In the genomic region with DNA sequence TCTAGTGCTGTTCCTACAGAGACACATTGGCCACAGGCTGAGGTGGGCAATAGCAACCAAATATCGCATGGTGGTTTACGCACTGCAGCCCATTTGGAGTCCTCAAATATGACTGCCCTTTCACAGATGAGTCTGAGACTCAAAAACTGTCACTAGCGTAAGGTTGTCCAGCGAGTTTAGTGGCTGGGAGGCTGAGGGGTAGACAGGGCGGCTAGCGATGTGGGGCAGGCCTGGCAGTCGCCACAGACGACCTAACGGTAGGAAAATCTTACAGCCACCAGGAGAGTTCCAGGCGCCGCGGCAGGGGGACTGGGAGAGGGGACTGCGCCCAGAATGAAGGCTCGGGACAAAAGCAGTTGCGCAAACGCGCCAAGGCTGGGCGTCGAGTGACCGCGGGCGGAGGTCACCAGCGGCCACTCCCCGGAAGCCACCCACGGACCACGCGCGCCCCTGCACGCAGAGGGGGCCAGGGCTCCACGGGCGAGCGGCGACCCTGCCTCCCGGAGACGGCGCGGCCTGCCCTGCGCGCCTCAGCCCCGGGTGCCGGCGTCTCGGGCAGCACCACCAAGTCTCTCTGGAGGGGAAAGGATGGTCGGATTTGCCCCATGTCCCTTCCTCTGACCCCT, we compare ENCODE assay signal across 1 cellular context.
A peak's percentile ranks its signal among the peaks of the same experiment; 100 is the strongest.
TF ChIP-seq lines count a peak whose summit lies in the region.

No MANE protein-coding gene starts in this region.

TF ChIP-seq in HepG2, 621 proteins besides CTCF, POLR2A, EP300 and RAD21 (continued from another document and continues in another):
- TF ChIP-seq, protein P1, sequence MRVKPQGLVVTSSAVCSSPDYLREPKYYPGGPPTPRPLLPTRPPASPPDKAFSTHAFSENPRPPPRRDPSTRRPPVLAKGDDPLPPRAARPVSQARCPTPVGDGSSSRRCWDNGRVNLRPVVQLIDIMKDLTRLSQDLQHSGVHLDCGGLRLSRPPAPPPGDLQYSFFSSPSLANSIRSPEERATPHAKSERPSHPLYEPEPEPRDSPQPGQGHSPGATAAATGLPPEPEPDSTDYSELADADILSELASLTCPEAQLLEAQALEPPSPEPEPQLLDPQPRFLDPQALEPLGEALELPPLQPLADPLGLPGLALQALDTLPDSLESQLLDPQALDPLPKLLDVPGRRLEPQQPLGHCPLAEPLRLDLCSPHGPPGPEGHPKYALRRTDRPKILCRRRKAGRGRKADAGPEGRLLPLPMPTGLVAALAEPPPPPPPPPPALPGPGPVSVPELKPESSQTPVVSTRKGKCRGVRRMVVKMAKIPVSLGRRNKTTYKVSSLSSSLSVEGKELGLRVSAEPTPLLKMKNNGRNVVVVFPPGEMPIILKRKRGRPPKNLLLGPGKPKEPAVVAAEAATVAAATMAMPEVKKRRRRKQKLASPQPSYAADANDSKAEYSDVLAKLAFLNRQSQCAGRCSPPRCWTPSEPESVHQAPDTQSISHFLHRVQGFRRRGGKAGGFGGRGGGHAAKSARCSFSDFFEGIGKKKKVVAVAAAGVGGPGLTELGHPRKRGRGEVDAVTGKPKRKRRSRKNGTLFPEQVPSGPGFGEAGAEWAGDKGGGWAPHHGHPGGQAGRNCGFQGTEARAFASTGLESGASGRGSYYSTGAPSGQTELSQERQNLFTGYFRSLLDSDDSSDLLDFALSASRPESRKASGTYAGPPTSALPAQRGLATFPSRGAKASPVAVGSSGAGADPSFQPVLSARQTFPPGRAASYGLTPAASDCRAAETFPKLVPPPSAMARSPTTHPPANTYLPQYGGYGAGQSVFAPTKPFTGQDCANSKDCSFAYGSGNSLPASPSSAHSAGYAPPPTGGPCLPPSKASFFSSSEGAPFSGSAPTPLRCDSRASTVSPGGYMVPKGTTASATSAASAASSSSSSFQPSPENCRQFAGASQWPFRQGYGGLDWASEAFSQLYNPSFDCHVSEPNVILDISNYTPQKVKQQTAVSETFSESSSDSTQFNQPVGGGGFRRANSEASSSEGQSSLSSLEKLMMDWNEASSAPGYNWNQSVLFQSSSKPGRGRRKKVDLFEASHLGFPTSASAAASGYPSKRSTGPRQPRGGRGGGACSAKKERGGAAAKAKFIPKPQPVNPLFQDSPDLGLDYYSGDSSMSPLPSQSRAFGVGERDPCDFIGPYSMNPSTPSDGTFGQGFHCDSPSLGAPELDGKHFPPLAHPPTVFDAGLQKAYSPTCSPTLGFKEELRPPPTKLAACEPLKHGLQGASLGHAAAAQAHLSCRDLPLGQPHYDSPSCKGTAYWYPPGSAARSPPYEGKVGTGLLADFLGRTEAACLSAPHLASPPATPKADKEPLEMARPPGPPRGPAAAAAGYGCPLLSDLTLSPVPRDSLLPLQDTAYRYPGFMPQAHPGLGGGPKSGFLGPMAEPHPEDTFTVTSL (CRISPR knock-in tag; IDR thresholded peaks at IDR 0.05; ENCODE audit: borderline replicate concordance) = peak; percentile 65
- TF ChIP-seq ZNF761 (CRISPR knock-in tag; conservative IDR thresholded peaks at IDR 0.05) = 0 out of 2 replicates have a peak, but pooled peaks have one; percentile 6
- TF ChIP-seq SOX13 (IDR thresholded peaks at IDR 0.05) = no peak
- TF ChIP-seq SOX13 (CRISPR knock-in tag; conservative IDR thresholded peaks at IDR 0.05 in 1 of 2, IDR thresholded peaks at IDR 0.05 in 1 of 2) = peak in 1 of 2 experiments; percentile 64; a peak in 2 of 4 replicates
- no peak for TF ChIP-seq SOX6 (IDR thresholded peaks at IDR 0.05)
- TF ChIP-seq SOX6 (CRISPR knock-in tag; IDR thresholded peaks at IDR 0.05) = peak; percentile 40; the same call in 1 of the 2 replicates
- TF ChIP-seq ESRRA (CRISPR knock-in tag; IDR thresholded peaks at IDR 0.05; ENCODE audit: low read depth) = peak; percentile 85; the same call in 1 of the 2 replicates
- TF ChIP-seq, protein P2, sequence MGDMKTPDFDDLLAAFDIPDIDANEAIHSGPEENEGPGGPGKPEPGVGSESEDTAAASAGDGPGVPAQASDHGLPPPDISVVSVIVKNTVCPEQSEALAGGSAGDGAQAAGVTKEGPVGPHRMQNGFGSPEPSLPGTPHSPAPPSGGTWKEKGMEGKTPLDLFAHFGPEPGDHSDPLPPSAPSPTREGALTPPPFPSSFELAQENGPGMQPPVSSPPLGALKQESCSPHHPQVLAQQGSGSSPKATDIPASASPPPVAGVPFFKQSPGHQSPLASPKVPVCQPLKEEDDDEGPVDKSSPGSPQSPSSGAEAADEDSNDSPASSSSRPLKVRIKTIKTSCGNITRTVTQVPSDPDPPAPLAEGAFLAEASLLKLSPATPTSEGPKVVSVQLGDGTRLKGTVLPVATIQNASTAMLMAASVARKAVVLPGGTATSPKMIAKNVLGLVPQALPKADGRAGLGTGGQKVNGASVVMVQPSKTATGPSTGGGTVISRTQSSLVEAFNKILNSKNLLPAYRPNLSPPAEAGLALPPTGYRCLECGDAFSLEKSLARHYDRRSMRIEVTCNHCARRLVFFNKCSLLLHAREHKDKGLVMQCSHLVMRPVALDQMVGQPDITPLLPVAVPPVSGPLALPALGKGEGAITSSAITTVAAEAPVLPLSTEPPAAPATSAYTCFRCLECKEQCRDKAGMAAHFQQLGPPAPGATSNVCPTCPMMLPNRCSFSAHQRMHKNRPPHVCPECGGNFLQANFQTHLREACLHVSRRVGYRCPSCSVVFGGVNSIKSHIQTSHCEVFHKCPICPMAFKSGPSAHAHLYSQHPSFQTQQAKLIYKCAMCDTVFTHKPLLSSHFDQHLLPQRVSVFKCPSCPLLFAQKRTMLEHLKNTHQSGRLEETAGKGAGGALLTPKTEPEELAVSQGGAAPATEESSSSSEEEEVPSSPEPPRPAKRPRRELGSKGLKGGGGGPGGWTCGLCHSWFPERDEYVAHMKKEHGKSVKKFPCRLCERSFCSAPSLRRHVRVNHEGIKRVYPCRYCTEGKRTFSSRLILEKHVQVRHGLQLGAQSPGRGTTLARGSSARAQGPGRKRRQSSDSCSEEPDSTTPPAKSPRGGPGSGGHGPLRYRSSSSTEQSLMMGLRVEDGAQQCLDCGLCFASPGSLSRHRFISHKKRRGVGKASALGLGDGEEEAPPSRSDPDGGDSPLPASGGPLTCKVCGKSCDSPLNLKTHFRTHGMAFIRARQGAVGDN (CRISPR knock-in tag; IDR thresholded peaks at IDR 0.05) = peak; percentile 96
- TF ChIP-seq PAF1 (CRISPR knock-in tag; IDR thresholded peaks at IDR 0.05) = peak; percentile 17; the same call in 1 of the 2 replicates
- TF ChIP-seq, protein P3, sequence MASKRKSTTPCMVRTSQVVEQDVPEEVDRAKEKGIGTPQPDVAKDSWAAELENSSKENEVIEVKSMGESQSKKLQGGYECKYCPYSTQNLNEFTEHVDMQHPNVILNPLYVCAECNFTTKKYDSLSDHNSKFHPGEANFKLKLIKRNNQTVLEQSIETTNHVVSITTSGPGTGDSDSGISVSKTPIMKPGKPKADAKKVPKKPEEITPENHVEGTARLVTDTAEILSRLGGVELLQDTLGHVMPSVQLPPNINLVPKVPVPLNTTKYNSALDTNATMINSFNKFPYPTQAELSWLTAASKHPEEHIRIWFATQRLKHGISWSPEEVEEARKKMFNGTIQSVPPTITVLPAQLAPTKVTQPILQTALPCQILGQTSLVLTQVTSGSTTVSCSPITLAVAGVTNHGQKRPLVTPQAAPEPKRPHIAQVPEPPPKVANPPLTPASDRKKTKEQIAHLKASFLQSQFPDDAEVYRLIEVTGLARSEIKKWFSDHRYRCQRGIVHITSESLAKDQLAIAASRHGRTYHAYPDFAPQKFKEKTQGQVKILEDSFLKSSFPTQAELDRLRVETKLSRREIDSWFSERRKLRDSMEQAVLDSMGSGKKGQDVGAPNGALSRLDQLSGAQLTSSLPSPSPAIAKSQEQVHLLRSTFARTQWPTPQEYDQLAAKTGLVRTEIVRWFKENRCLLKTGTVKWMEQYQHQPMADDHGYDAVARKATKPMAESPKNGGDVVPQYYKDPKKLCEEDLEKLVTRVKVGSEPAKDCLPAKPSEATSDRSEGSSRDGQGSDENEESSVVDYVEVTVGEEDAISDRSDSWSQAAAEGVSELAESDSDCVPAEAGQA (IDR thresholded peaks at IDR 0.05; ENCODE audit: low read depth) = no peak
- TF ChIP-seq, protein P3 (CRISPR knock-in tag; IDR thresholded peaks at IDR 0.05; ENCODE audit: borderline replicate concordance) = no peak
- peak; percentile 22; the same call in 1 of the 2 replicates for TF ChIP-seq ZNF567 (CRISPR knock-in tag; IDR thresholded peaks at IDR 0.05; ENCODE audit: borderline replicate concordance)
- no peak for TF ChIP-seq ZMYM4 (CRISPR knock-in tag; IDR thresholded peaks at IDR 0.05)
- TF ChIP-seq ZNF121 (CRISPR knock-in tag; IDR thresholded peaks at IDR 0.05) = peak; percentile 54; the same call in 1 of the 2 replicates
- TF ChIP-seq NR1H2 (CRISPR knock-in tag; IDR thresholded peaks at IDR 0.05; ENCODE audit: borderline replicate concordance, low read depth) = peak; percentile 85
- TF ChIP-seq NFATC3 (CRISPR knock-in tag; IDR thresholded peaks at IDR 0.05) = 0 out of 2 replicates have a peak, but pooled peaks have one; percentile 7
- TF ChIP-seq, protein P4, sequence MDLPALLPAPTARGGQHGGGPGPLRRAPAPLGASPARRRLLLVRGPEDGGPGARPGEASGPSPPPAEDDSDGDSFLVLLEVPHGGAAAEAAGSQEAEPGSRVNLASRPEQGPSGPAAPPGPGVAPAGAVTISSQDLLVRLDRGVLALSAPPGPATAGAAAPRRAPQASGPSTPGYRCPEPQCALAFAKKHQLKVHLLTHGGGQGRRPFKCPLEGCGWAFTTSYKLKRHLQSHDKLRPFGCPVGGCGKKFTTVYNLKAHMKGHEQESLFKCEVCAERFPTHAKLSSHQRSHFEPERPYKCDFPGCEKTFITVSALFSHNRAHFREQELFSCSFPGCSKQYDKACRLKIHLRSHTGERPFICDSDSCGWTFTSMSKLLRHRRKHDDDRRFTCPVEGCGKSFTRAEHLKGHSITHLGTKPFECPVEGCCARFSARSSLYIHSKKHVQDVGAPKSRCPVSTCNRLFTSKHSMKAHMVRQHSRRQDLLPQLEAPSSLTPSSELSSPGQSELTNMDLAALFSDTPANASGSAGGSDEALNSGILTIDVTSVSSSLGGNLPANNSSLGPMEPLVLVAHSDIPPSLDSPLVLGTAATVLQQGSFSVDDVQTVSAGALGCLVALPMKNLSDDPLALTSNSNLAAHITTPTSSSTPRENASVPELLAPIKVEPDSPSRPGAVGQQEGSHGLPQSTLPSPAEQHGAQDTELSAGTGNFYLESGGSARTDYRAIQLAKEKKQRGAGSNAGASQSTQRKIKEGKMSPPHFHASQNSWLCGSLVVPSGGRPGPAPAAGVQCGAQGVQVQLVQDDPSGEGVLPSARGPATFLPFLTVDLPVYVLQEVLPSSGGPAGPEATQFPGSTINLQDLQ (CRISPR knock-in tag; IDR thresholded peaks at IDR 0.05) = peak; percentile 64; the same call in 1 of the 2 replicates
- TF ChIP-seq, protein P5, sequence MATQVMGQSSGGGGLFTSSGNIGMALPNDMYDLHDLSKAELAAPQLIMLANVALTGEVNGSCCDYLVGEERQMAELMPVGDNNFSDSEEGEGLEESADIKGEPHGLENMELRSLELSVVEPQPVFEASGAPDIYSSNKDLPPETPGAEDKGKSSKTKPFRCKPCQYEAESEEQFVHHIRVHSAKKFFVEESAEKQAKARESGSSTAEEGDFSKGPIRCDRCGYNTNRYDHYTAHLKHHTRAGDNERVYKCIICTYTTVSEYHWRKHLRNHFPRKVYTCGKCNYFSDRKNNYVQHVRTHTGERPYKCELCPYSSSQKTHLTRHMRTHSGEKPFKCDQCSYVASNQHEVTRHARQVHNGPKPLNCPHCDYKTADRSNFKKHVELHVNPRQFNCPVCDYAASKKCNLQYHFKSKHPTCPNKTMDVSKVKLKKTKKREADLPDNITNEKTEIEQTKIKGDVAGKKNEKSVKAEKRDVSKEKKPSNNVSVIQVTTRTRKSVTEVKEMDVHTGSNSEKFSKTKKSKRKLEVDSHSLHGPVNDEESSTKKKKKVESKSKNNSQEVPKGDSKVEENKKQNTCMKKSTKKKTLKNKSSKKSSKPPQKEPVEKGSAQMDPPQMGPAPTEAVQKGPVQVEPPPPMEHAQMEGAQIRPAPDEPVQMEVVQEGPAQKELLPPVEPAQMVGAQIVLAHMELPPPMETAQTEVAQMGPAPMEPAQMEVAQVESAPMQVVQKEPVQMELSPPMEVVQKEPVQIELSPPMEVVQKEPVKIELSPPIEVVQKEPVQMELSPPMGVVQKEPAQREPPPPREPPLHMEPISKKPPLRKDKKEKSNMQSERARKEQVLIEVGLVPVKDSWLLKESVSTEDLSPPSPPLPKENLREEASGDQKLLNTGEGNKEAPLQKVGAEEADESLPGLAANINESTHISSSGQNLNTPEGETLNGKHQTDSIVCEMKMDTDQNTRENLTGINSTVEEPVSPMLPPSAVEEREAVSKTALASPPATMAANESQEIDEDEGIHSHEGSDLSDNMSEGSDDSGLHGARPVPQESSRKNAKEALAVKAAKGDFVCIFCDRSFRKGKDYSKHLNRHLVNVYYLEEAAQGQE (IDR thresholded peaks at IDR 0.05; ENCODE audit: borderline replicate concordance in 1 of 2, low read depth in 1 of 2, low read length in 2 of 2) = no peak
- peak; percentile 71; the same call in 1 of the 2 replicates for TF ChIP-seq ZNF350 (CRISPR knock-in tag; IDR thresholded peaks at IDR 0.05; ENCODE audit: borderline replicate concordance, low read depth)
- TF ChIP-seq ZBTB8A (CRISPR knock-in tag; IDR thresholded peaks at IDR 0.05; ENCODE audit: borderline replicate concordance, low read depth) = no peak
- TF ChIP-seq ETV5 (CRISPR knock-in tag; IDR thresholded peaks at IDR 0.05; ENCODE audit: borderline replicate concordance) = peak; percentile 80
- peak; percentile 11; the same call in 1 of the 2 replicates for TF ChIP-seq TARDBP (CRISPR knock-in tag; IDR thresholded peaks at IDR 0.05)
- TF ChIP-seq, protein P6, sequence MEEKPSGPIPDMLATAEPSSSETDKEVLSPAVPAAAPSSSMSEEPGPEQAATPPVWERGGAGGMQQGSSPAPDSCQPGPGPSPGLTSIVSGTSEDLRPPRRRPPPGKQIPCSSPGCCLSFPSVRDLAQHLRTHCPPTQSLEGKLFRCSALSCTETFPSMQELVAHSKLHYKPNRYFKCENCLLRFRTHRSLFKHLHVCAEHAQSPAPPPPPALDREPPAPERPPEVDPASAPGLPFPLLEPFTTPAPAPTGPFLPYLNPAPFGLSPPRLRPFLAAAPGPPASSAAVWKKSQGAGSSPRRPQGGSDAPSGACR (CRISPR knock-in tag; IDR thresholded peaks at IDR 0.05) = no peak; the same call in 1 of the 2 replicates
- TF ChIP-seq, protein P7, sequence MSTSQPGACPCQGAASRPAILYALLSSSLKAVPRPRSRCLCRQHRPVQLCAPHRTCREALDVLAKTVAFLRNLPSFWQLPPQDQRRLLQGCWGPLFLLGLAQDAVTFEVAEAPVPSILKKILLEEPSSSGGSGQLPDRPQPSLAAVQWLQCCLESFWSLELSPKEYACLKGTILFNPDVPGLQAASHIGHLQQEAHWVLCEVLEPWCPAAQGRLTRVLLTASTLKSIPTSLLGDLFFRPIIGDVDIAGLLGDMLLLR (CRISPR knock-in tag; IDR thresholded peaks at IDR 0.05) = peak; percentile 65; the same call in 1 of the 2 replicates
